8 cellular contexts compared by ENCODE assay signal in genomic region chr21:46639489-46640386, GRCh38. TPM values are rescaled to one million over a fixed set of nuclear protein-coding genes. Genes with fewer than 3 reads are reported as not detected.
DNase-seq lines count a peak whose midpoint lies in the region; ATAC-seq and TF ChIP-seq lines count a peak whose summit lies in the region.

No MANE protein-coding gene starts in this region.

- H3K27ac ChIP-seq in heart left ventricle (no peak overlapping the region), right cardiac atrium (ENCODE audit: low read length) (no peak overlapping the region), RWPE2 (ENCODE audit: poor library complexity, severe bottlenecking) (no peak overlapping the region), upper lobe of left lung (no peak overlapping the region)

- H3K4me3 ChIP-seq in heart left ventricle (peak overlapping the region in 1 of 12 donors; percentile 97), right cardiac atrium (ENCODE audit: low read length) (no peak overlapping the region), RWPE2 (ENCODE audit: severe bottlenecking) (no peak overlapping the region), upper lobe of left lung (no peak overlapping the region)

- H3K9me3 ChIP-seq in heart left ventricle (no peaks in the 10 kb centered on the region), right cardiac atrium (ENCODE audit: control insufficient read depth, low read length) (no peaks in the 10 kb centered on the region), RWPE2 (ENCODE audit: severe bottlenecking) (peaks cover 3% of the 10 kb centered on the region), upper lobe of left lung (no peaks in the 10 kb centered on the region)

- DNase-seq in heart left ventricle (no peak), right cardiac atrium (no peak), RWPE2 (ENCODE audit: low spot score) (no peak), fibroblast of gingiva (ENCODE audit: low read depth) (peak; percentile 24), upper lobe of left lung (no peak), NCI-H146 treated with DMSO at 0.1 percent for 48 hours (lab: John Stamatoyannopoulos, UW; ENCODE audit: unreplicated experiment) (no peak)

- peaks cover 0 to 48% (median 42%) of the 10 kb centered on the region in 12 donors for H3K4me1 ChIP-seq in heart left ventricle
- H3K4me1 ChIP-seq in right cardiac atrium (ENCODE audit: control insufficient read depth, insufficient read depth, low read length) = peaks cover 3% of the 10 kb centered on the region
- peaks cover 28% of the 10 kb centered on the region for H3K4me1 ChIP-seq in RWPE2 (ENCODE audit: insufficient read depth, poor library complexity, severe bottlenecking)
- peaks cover 27 to 42% (median 40%) of the 10 kb centered on the region in 4 donors for H3K4me1 ChIP-seq in upper lobe of left lung

- peak; percentile 20 to 53 (median 37) for TF ChIP-seq CTCF in heart left ventricle (IDR thresholded peaks at IDR 0.05)
- peak; percentile 70 for TF ChIP-seq CTCF in RWPE2 (IDR thresholded peaks at IDR 0.05; ENCODE audit: poor library complexity, severe bottlenecking)
- peak in 5 of 6 experiments; percentile 16 to 50 (median 24) for TF ChIP-seq CTCF in upper lobe of left lung (IDR thresholded peaks at IDR 0.05)

- WGBS in heart left ventricle, 4 donors = 84 to 88% (median 85%) methylated on average over 8 of the region's 8 CpGs
- 80% methylated on average over 8 of the region's 8 CpGs for WGBS in right cardiac atrium
- WGBS in upper lobe of left lung, 2 donors = 78 to 79% methylated on average over 8 of the region's 8 CpGs

- H3K36me3 ChIP-seq in heart left ventricle = peaks cover 0 to 58% (median 45%) of the 10 kb centered on the region in 9 donors
- H3K36me3 ChIP-seq in RWPE2 (ENCODE audit: low read depth) = peaks cover 72% of the 10 kb centered on the region
- peaks cover 13 to 40% (median 23%) of the 10 kb centered on the region in 4 donors for H3K36me3 ChIP-seq in upper lobe of left lung

- H3K27me3 ChIP-seq in heart left ventricle = no peaks in the 10 kb centered on the region
- H3K27me3 ChIP-seq in right cardiac atrium (ENCODE audit: control insufficient read depth, insufficient read depth) = no peaks in the 10 kb centered on the region
- no peaks in the 10 kb centered on the region for H3K27me3 ChIP-seq in RWPE2 (ENCODE audit: insufficient read depth, poor library complexity, severe bottlenecking)
- H3K27me3 ChIP-seq in upper lobe of left lung = no peaks in the 10 kb centered on the region

- TF ChIP-seq EP300 in upper lobe of left lung (IDR thresholded peaks at IDR 0.05) = no peak

- TF ChIP-seq POLR2A in heart left ventricle (IDR thresholded peaks at IDR 0.05) = no peak
- no peak for TF ChIP-seq POLR2A in upper lobe of left lung (IDR thresholded peaks at IDR 0.05)

- intact Hi-C loops in heart left ventricle (cut with DNase I) (no loop called here), right cardiac atrium (cut with DNase I) (no loop called here)

- ATAC-seq in heart left ventricle (no peak), right cardiac atrium (no peak), RWPE2 (ENCODE audit: low read depth) (no peak), upper lobe of left lung (ENCODE audit: low FRiP score in 2 of 2) (no peak), GM18517 (IDR thresholded peaks at IDR 0.05; ENCODE audit: unreplicated experiment) (no peak), GM21447 (IDR thresholded peaks at IDR 0.05; ENCODE audit: unreplicated experiment) (no peak)

RNA-seq across cellular contexts. Expression of gene PRMT2, which starts 4.3 kb away (rescaled TPM):
- total RNA-seq in heart left ventricle = 10 to 100 TPM; 35.1 to 74.8 (median 56.4) TPM
- polyA plus RNA-seq in heart left ventricle = 10 to 100 TPM; 27.3 to 53.1 TPM
- 10 to 100 TPM; 66.7 to 75.6 (median 70.9) TPM for total RNA-seq in right cardiac atrium
- 42.5 TPM for polyA plus RNA-seq in right cardiac atrium
- total RNA-seq in upper lobe of left lung = 100 to 1,000 TPM in 5 of 6 donors, 10 to 100 TPM in 1; 91.6 to 152 (median 115) TPM

RNA-seq across cellular contexts. Expression of gene S100B, which starts 34.9 kb away (rescaled TPM):
- total RNA-seq in heart left ventricle (10 to 100 TPM in 2 of 9 donors, 1 to 10 TPM in 5, under 1 TPM in 2; 0.49 to 36.3 (median 3.3) TPM), right cardiac atrium (10 to 100 TPM in 2 of 4 donors, 1 to 10 TPM in 2; 7.1 to 12.0 (median 9.8) TPM), upper lobe of left lung (1 to 10 TPM in 4 of 6 donors, not detected in 2; 1.8 to 4.5 (median 2.7) TPM)
- polyA plus RNA-seq in heart left ventricle (1 to 10 TPM; 2.8 to 6.4 TPM), right cardiac atrium (36.3 TPM)
